Comparison of ENCODE assay signal across 17 cellular contexts in the genomic region with DNA sequence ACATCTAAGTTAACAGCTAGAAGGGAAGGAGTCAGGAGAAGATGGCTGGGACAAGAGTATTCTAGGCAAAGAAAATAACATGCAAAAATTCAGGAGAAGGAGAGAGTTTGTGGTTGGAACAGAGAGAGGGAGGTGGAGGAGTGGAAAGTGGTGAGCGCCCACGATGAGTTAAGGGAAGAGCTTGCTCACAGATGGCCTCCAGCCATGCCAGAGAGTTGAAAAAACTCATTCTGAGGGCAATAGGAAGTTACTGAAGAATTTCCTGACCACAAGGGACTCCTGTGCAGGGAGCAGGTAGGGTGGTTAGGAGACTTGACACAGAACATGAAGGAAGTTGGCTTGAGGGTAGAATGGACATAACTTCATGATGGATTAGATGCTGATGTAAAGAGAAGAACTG.
DNase-seq lines count a peak whose midpoint lies in the region; ATAC-seq and TF ChIP-seq lines count a peak whose summit lies in the region.
"Had no signal": no experiment of that assay in that cellular context is flagged by ENCODE, and none has a peak within 500 bp of the region (broad histone marks: within the 10 kb centered on the region; RNA-seq: fewer than 3 reads in every experiment).

No MANE protein-coding gene starts in this region.

- DNase-seq in mammary epithelial cell, result peak; percentile 53
- no peak for DNase-seq in breast epithelium (ENCODE audit: low spot score in 2 of 2)
- peak; percentile 51 for DNase-seq in NB4 (ENCODE audit: low read depth)
- peak; percentile 32 for DNase-seq in astrocyte of the spinal cord (ENCODE audit: low read depth, low spot score)
- no peak for DNase-seq in HAP-1 (ENCODE audit: low spot score in 2 of 2)
- no peak for DNase-seq in inferior parietal cortex (ENCODE audit: extremely low spot score)
- DNase-seq: activated effector memory CD4-positive, alpha-beta T cell treated with anti-CD3 and anti-CD28 coated beads, Interleukin-2, amount 50 U/mL, for 16 hours; effector memory CD4-positive, alpha-beta T cell; hypothalamus; SHP77; spleen; T-helper 9 cell had no signal

- no peak overlapping the region for H2AFZ ChIP-seq in mammary epithelial cell (ENCODE audit: low read depth, low read length)
- H2AFZ ChIP-seq: GM23338 had no signal

- intact Hi-C loops in mammary epithelial cell (cut with micrococcal nuclease), result no loop called here
- intact Hi-C loops in breast epithelium (cut with DNase I; ENCODE audit: low total_unique reads), result loop anchor here (10.0 kb wide), 1 partner anchor 138 kb away; no protein-coding TSS in a partner anchor

- H3K9me3 Mint-ChIP-seq in stimulated activated naive CD8-positive, alpha-beta T cell treated with anti-CD3 and anti-CD28 coated beads, Interleukin-15, Interleukin-2, amounts not matched to agents 100 ng/mL and 50 ng/mL, for 24 hours, result no peaks in the 10 kb centered on the region
- H3K9me3 Mint-ChIP-seq: GM23338 had no signal

- no peaks in the 10 kb centered on the region for H3K79me2 ChIP-seq in mammary epithelial cell (ENCODE audit: insufficient read depth, low read length)

- peaks cover 78% of the 10 kb centered on the region for H3K36me3 Mint-ChIP-seq in stimulated activated naive CD8-positive, alpha-beta T cell treated with anti-CD3 and anti-CD28 coated beads, Interleukin-15, Interleukin-2, amounts not matched to agents 100 ng/mL and 50 ng/mL, for 24 hours (ENCODE audit: low read depth)

- dilution Hi-C loops in mammary epithelial cell (cut with HindIII; ENCODE audit: low sequenced_read_pairs), result no loop called here

- H3K27me3 ChIP-seq in mammary epithelial cell (ENCODE audit: insufficient read depth, low read length) (no peaks in the 10 kb centered on the region), breast epithelium (no peaks in the 10 kb centered on the region), HAP-1 (ENCODE audit: low read depth) (no peaks in the 10 kb centered on the region)
- H3K27me3 ChIP-seq: spleen, vagina had no signal

- no peak overlapping the region for H3K9ac ChIP-seq in mammary epithelial cell (ENCODE audit: insufficient read depth, low read length)
- H3K9ac ChIP-seq: KMS-11 had no signal

- H3K36me3 ChIP-seq in mammary epithelial cell (ENCODE audit: insufficient read depth, low read length), result no peaks in the 10 kb centered on the region
- H3K36me3 ChIP-seq in breast epithelium, result no peaks in the 10 kb centered on the region
- H3K36me3 ChIP-seq in HAP-1 (replicated peaks), result no peaks in the 10 kb centered on the region
- H3K36me3 ChIP-seq: vagina had no signal

- TF ChIP-seq POLR2A in breast epithelium (IDR thresholded peaks at IDR 0.05) (no peak), NB4 (IDR thresholded peaks at IDR 0.05; ENCODE audit: extremely low read depth, insufficient read length) (no peak)

- 53% methylated on average over 2 of the region's 2 CpGs for WGBS in mammary epithelial cell (ENCODE audit: low coverage, missing lambda C conversion rate)

- H4K20me1 ChIP-seq in mammary epithelial cell (ENCODE audit: insufficient read depth, low read length), result no peaks in the 10 kb centered on the region

- CTCF ChIA-PET in mammary epithelial cell (lab: Charles Lee; ENCODE audit: low non-redundant PET), result no interaction called here

- peaks cover 40% of the 10 kb centered on the region for H3K4me1 Mint-ChIP-seq in stimulated activated naive CD8-positive, alpha-beta T cell treated with anti-CD3 and anti-CD28 coated beads, Interleukin-15, Interleukin-2, amounts not matched to agents 100 ng/mL and 50 ng/mL, for 24 hours (ENCODE audit: low read depth)

- no peak for ATAC-seq in GM19023 (IDR thresholded peaks at IDR 0.05; ENCODE audit: unreplicated experiment)
- ATAC-seq: GM23338 had no signal

- no TSS peak for BruUV-seq in mammary epithelial cell (replicated peaks; lab: Mats Ljungman, UMichigan)

- H3K9me3 ChIP-seq in mammary epithelial cell (replicated peaks; ENCODE audit: insufficient read depth, low read length) (no peaks in the 10 kb centered on the region), breast epithelium (no peaks in the 10 kb centered on the region), HAP-1 (no peaks in the 10 kb centered on the region)
- H3K9me3 ChIP-seq: spleen, vagina had no signal

- H3K27ac ChIP-seq in mammary epithelial cell (ENCODE audit: insufficient read depth, low read depth, low read length) (no peak overlapping the region), breast epithelium (no peak overlapping the region)
- H3K27ac ChIP-seq: KMS-11, spleen, vagina had no signal

- H3K4me1 ChIP-seq in mammary epithelial cell (ENCODE audit: insufficient read depth, low read length) (peaks cover 3% of the 10 kb centered on the region), breast epithelium (no peaks in the 10 kb centered on the region), HAP-1 (no peaks in the 10 kb centered on the region)
- H3K4me1 ChIP-seq: vagina had no signal

- no peak overlapping the region for H3K4me2 ChIP-seq in mammary epithelial cell (ENCODE audit: insufficient read depth, low read depth, low read length)
- H3K4me2 ChIP-seq: GM23338, KMS-11 had no signal

- H3K27me3 Mint-ChIP-seq in stimulated activated naive CD8-positive, alpha-beta T cell treated with anti-CD3 and anti-CD28 coated beads, Interleukin-15, Interleukin-2, amounts not matched to agents 100 ng/mL and 50 ng/mL, for 24 hours, result no peaks in the 10 kb centered on the region

- peak overlapping the region; percentile 14 for H3K4me3 Mint-ChIP-seq in stimulated activated naive CD8-positive, alpha-beta T cell treated with anti-CD3 and anti-CD28 coated beads, Interleukin-15, Interleukin-2, amounts not matched to agents 100 ng/mL and 50 ng/mL, for 24 hours
- H3K4me3 Mint-ChIP-seq: GM23338 had no signal

- in situ Hi-C loops in mammary epithelial cell (cut with MboI; ENCODE audit: low sequenced_read_pairs in 2 of 2) (no loop called here), astrocyte of the spinal cord (cut with HindIII; ENCODE audit: low sequenced_read_pairs) (no loop called here), HAP-1 (cut with MboI; ENCODE audit: low sequenced_read_pairs) (no loop called here)

- TF ChIP-seq CTCF in mammary epithelial cell (conservative IDR thresholded peaks at IDR 0.05 in 1 of 2, IDR thresholded peaks at IDR 0.05 in 1 of 2; ENCODE audit: extremely low read depth in 1 of 2, insufficient read depth in 1 of 2, low read depth in 1 of 2, low read length in 2 of 2), result no peak
- no peak for TF ChIP-seq CTCF in breast epithelium (IDR thresholded peaks at IDR 0.05)
- no peak for TF ChIP-seq CTCF in NB4 (IDR thresholded peaks at IDR 0.05; ENCODE audit: low read depth, low read length)
- TF ChIP-seq CTCF in astrocyte of the spinal cord (IDR thresholded peaks at IDR 0.05; ENCODE audit: low read depth, low read length), result no peak

- H3K27ac Mint-ChIP-seq in stimulated activated naive CD8-positive, alpha-beta T cell treated with anti-CD3 and anti-CD28 coated beads, Interleukin-15, Interleukin-2, amounts not matched to agents 100 ng/mL and 50 ng/mL, for 24 hours, result peak overlapping the region; percentile 80
- H3K27ac Mint-ChIP-seq: GM23338 had no signal

- no peak overlapping the region for H3K4me3 ChIP-seq in mammary epithelial cell (replicated peaks in 1 of 3; ENCODE audit: insufficient read depth in 1 of 3, low read depth in 2 of 3, low read length in 3 of 3)
- H3K4me3 ChIP-seq in breast epithelium, result no peak overlapping the region
- H3K4me3 ChIP-seq in NB4 (ENCODE audit: low read depth, low read length), result no peak overlapping the region
- H3K4me3 ChIP-seq in astrocyte of the spinal cord (ENCODE audit: low read depth, low read length), result no peak overlapping the region
- H3K4me3 ChIP-seq in HAP-1, result no peak overlapping the region
- H3K4me3 ChIP-seq: GM23338, spleen, vagina had no signal

Comparison
In these comparisons a context has a peak if more than half of its experiments do, and no peak if none do; other contexts are left out.
1. DNase-seq: peak in mammary epithelial cell (single experiment), NB4 (single experiment) and astrocyte of the spinal cord (single experiment); none in breast epithelium (0 of 2), HAP-1 (0 of 2) and inferior parietal cortex (single experiment).